In the genomic region with DNA sequence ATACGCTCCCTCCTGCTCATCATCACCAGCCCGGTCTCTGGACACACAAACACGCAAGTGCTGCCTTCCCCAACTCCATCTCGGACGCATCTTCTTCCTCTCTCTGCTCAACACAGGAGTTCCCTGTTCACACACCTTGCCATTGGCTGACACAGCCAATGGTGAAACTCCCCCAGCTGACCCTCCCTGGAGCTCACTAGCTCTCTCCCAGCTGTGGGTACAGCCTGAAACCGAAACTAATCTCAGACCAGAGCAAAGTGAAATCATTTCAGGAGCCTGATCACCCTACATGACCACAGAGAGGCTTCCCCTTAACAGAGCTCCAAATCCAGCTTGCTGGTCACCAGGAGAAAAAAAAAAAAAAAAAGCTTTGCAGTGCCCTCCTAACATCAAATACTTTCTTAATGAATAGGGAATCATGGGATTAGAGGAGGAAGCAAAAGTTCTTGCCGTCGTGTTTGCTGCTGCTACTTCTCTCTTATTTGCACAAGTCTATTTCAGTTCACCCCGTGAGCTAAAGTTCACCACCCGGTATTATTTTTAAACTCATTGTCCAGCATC, we compare ENCODE assay signal across 1 cellular context.
TF ChIP-seq lines count a peak whose summit lies in the region.

No MANE protein-coding gene starts in this region.

TF ChIP-seq in K562, 482 proteins besides CTCF, POLR2A, EP300 and RAD21 (continues in another document):
- TF ChIP-seq, protein P1, sequence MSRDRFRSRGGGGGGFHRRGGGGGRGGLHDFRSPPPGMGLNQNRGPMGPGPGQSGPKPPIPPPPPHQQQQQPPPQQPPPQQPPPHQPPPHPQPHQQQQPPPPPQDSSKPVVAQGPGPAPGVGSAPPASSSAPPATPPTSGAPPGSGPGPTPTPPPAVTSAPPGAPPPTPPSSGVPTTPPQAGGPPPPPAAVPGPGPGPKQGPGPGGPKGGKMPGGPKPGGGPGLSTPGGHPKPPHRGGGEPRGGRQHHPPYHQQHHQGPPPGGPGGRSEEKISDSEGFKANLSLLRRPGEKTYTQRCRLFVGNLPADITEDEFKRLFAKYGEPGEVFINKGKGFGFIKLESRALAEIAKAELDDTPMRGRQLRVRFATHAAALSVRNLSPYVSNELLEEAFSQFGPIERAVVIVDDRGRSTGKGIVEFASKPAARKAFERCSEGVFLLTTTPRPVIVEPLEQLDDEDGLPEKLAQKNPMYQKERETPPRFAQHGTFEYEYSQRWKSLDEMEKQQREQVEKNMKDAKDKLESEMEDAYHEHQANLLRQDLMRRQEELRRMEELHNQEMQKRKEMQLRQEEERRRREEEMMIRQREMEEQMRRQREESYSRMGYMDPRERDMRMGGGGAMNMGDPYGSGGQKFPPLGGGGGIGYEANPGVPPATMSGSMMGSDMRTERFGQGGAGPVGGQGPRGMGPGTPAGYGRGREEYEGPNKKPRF (IDR thresholded peaks at IDR 0.05; ENCODE audit: low read depth, low read length), result no peak
- TF ChIP-seq ZNF217 (CRISPR knock-in tag; IDR thresholded peaks at IDR 0.05), result no peak
- no peak for TF ChIP-seq ARID4B (CRISPR knock-in tag; IDR thresholded peaks at IDR 0.05)
- TF ChIP-seq E2F6 (IDR thresholded peaks at IDR 0.05; ENCODE audit: borderline replicate concordance in 1 of 2, extremely low read depth in 1 of 2, insufficient read depth in 1 of 2, insufficient read length in 1 of 2, low read depth in 1 of 2, low read length in 1 of 2, poor library complexity in 1 of 2, severe bottlenecking in 1 of 2), result no peak
- no peak for TF ChIP-seq DMBX1 (CRISPR knock-in tag; IDR thresholded peaks at IDR 0.05; ENCODE audit: borderline replicate concordance)
- TF ChIP-seq RBM39 (optimal IDR thresholded peaks at IDR 0.05; ENCODE audit: low read depth, low read length), result no peak
- TF ChIP-seq, protein P2, sequence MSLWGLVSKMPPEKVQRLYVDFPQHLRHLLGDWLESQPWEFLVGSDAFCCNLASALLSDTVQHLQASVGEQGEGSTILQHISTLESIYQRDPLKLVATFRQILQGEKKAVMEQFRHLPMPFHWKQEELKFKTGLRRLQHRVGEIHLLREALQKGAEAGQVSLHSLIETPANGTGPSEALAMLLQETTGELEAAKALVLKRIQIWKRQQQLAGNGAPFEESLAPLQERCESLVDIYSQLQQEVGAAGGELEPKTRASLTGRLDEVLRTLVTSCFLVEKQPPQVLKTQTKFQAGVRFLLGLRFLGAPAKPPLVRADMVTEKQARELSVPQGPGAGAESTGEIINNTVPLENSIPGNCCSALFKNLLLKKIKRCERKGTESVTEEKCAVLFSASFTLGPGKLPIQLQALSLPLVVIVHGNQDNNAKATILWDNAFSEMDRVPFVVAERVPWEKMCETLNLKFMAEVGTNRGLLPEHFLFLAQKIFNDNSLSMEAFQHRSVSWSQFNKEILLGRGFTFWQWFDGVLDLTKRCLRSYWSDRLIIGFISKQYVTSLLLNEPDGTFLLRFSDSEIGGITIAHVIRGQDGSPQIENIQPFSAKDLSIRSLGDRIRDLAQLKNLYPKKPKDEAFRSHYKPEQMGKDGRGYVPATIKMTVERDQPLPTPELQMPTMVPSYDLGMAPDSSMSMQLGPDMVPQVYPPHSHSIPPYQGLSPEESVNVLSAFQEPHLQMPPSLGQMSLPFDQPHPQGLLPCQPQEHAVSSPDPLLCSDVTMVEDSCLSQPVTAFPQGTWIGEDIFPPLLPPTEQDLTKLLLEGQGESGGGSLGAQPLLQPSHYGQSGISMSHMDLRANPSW (CRISPR knock-in tag; IDR thresholded peaks at IDR 0.05), result no peak
- no peak for TF ChIP-seq ELF1 (tag; IDR thresholded peaks at IDR 0.05)
- no peak for TF ChIP-seq CHD2 (IDR thresholded peaks at IDR 0.05; ENCODE audit: low read depth, low read length)
- TF ChIP-seq RBM34 (IDR thresholded peaks at IDR 0.05; ENCODE audit: borderline replicate concordance, insufficient read depth, low read length), result no peak
- TF ChIP-seq FIP1L1 (IDR thresholded peaks at IDR 0.05; ENCODE audit: low read depth, low read length, poor library complexity, severe bottlenecking), result no peak
- TF ChIP-seq ZBTB43 (CRISPR knock-in tag; IDR thresholded peaks at IDR 0.05), result no peak
- TF ChIP-seq, protein P3, sequence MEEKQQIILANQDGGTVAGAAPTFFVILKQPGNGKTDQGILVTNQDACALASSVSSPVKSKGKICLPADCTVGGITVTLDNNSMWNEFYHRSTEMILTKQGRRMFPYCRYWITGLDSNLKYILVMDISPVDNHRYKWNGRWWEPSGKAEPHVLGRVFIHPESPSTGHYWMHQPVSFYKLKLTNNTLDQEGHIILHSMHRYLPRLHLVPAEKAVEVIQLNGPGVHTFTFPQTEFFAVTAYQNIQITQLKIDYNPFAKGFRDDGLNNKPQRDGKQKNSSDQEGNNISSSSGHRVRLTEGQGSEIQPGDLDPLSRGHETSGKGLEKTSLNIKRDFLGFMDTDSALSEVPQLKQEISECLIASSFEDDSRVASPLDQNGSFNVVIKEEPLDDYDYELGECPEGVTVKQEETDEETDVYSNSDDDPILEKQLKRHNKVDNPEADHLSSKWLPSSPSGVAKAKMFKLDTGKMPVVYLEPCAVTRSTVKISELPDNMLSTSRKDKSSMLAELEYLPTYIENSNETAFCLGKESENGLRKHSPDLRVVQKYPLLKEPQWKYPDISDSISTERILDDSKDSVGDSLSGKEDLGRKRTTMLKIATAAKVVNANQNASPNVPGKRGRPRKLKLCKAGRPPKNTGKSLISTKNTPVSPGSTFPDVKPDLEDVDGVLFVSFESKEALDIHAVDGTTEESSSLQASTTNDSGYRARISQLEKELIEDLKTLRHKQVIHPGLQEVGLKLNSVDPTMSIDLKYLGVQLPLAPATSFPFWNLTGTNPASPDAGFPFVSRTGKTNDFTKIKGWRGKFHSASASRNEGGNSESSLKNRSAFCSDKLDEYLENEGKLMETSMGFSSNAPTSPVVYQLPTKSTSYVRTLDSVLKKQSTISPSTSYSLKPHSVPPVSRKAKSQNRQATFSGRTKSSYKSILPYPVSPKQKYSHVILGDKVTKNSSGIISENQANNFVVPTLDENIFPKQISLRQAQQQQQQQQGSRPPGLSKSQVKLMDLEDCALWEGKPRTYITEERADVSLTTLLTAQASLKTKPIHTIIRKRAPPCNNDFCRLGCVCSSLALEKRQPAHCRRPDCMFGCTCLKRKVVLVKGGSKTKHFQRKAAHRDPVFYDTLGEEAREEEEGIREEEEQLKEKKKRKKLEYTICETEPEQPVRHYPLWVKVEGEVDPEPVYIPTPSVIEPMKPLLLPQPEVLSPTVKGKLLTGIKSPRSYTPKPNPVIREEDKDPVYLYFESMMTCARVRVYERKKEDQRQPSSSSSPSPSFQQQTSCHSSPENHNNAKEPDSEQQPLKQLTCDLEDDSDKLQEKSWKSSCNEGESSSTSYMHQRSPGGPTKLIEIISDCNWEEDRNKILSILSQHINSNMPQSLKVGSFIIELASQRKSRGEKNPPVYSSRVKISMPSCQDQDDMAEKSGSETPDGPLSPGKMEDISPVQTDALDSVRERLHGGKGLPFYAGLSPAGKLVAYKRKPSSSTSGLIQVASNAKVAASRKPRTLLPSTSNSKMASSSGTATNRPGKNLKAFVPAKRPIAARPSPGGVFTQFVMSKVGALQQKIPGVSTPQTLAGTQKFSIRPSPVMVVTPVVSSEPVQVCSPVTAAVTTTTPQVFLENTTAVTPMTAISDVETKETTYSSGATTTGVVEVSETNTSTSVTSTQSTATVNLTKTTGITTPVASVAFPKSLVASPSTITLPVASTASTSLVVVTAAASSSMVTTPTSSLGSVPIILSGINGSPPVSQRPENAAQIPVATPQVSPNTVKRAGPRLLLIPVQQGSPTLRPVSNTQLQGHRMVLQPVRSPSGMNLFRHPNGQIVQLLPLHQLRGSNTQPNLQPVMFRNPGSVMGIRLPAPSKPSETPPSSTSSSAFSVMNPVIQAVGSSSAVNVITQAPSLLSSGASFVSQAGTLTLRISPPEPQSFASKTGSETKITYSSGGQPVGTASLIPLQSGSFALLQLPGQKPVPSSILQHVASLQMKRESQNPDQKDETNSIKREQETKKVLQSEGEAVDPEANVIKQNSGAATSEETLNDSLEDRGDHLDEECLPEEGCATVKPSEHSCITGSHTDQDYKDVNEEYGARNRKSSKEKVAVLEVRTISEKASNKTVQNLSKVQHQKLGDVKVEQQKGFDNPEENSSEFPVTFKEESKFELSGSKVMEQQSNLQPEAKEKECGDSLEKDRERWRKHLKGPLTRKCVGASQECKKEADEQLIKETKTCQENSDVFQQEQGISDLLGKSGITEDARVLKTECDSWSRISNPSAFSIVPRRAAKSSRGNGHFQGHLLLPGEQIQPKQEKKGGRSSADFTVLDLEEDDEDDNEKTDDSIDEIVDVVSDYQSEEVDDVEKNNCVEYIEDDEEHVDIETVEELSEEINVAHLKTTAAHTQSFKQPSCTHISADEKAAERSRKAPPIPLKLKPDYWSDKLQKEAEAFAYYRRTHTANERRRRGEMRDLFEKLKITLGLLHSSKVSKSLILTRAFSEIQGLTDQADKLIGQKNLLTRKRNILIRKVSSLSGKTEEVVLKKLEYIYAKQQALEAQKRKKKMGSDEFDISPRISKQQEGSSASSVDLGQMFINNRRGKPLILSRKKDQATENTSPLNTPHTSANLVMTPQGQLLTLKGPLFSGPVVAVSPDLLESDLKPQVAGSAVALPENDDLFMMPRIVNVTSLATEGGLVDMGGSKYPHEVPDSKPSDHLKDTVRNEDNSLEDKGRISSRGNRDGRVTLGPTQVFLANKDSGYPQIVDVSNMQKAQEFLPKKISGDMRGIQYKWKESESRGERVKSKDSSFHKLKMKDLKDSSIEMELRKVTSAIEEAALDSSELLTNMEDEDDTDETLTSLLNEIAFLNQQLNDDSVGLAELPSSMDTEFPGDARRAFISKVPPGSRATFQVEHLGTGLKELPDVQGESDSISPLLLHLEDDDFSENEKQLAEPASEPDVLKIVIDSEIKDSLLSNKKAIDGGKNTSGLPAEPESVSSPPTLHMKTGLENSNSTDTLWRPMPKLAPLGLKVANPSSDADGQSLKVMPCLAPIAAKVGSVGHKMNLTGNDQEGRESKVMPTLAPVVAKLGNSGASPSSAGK (IDR thresholded peaks at IDR 0.05), result no peak
- no peak for TF ChIP-seq BMI1 (IDR thresholded peaks at IDR 0.05; ENCODE audit: low read length)
- TF ChIP-seq, protein P4, sequence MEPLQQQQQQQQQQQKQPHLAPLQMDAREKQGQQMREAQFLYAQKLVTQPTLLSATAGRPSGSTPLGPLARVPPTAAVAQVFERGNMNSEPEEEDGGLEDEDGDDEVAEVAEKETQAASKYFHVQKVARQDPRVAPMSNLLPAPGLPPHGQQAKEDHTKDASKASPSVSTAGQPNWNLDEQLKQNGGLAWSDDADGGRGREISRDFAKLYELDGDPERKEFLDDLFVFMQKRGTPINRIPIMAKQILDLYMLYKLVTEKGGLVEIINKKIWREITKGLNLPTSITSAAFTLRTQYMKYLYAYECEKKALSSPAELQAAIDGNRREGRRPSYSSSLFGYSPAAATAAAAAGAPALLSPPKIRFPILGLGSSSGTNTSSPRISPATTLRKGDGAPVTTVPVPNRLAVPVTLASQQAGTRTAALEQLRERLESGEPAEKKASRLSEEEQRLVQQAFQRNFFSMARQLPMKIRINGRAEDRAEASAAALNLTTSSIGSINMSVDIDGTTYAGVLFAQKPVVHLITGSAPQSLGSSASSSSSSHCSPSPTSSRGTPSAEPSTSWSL (CRISPR knock-in tag; IDR thresholded peaks at IDR 0.05; ENCODE audit: borderline replicate concordance), result no peak
- no peak for TF ChIP-seq ZFP30 (CRISPR knock-in tag; IDR thresholded peaks at IDR 0.05; ENCODE audit: borderline replicate concordance)
